ENCODE assay signal across 19 cellular contexts in genomic region chr16:322476-323143, GRCh38. TPM values are rescaled to one million over a fixed set of nuclear protein-coding genes. Genes with fewer than 3 reads are reported as not detected.
"Had no signal": no experiment of that assay in that cellular context is flagged by ENCODE, and none has a peak within 500 bp of the region (broad histone marks: within the 10 kb centered on the region; RNA-seq: fewer than 3 reads in every experiment).

No MANE protein-coding gene starts in this region.

- H3K36me3 Mint-ChIP-seq: activated CD4-positive, alpha-beta memory T cell treated with anti-CD3 and anti-CD28 coated beads for 36 hours; activated CD8-positive, alpha-beta memory T cell treated with anti-CD3 and anti-CD28 coated beads, Interleukin-2, amount 10 ng/mL, durations not matched to agents 7 days and 5 days had no signal

- H3K27ac Mint-ChIP-seq: activated CD4-positive, alpha-beta memory T cell treated with anti-CD3 and anti-CD28 coated beads for 36 hours; activated CD4-positive, alpha-beta T cell treated with anti-CD3 and anti-CD28 coated beads for 36 hours; activated CD8-positive, alpha-beta memory T cell treated with anti-CD3 and anti-CD28 coated beads, Interleukin-2, amount 10 ng/mL, durations not matched to agents 7 days and 5 days; mesothelial cell of epicardium had no signal

- H3K9me3 ChIP-seq: colonic mucosa, prostate gland, tibial nerve, uterus had no signal

- H3K9me3 Mint-ChIP-seq: activated CD4-positive, alpha-beta memory T cell treated with anti-CD3 and anti-CD28 coated beads for 36 hours; mesothelial cell of epicardium had no signal

- H3K4me1 ChIP-seq: uterus had no signal

- H3K4me1 Mint-ChIP-seq: mesothelial cell of epicardium had no signal

- ATAC-seq: activated CD4-positive, alpha-beta T cell treated with anti-CD3 and anti-CD28 coated beads for 36 hours; activated CD8-positive, alpha-beta memory T cell treated with anti-CD3 and anti-CD28 coated beads, Interleukin-2, amount 10 ng/mL, durations not matched to agents 7 days and 5 days had no signal

- H3K27me3 ChIP-seq: cardiac muscle cell, colonic mucosa, tibial nerve, uterus had no signal

- H3K27ac ChIP-seq: colonic mucosa, prostate gland, tibial nerve, uterus had no signal

- DNase-seq: activated CD4-positive, alpha-beta memory T cell treated with anti-CD3 and anti-CD28 coated beads for 36 hours; activated CD4-positive, alpha-beta T cell treated with anti-CD3 and anti-CD28 coated beads for 36 hours; activated CD8-positive, alpha-beta memory T cell treated with anti-CD3 and anti-CD28 coated beads, Interleukin-2, amount 10 ng/mL, durations not matched to agents 7 days and 5 days; activated effector memory CD4-positive, alpha-beta T cell treated with Interleukin-2 at 50 U/mL for 16 hours; activated naive CD4-positive, alpha-beta T cell treated with anti-CD3 and anti-CD28 coated beads, Interleukin-2, amount 50 U/mL, for 16 hours; activated T-cell treated with anti-CD3 and anti-CD28 coated beads, Interleukin-2, amount 50 U/mL, for 1 hour; colonic mucosa; effector CD4-positive, alpha-beta T cell; foreskin melanocyte; head of caudate nucleus; small intestine; stimulated activated CD4-positive, alpha-beta T cell treated with anti-CD3 and anti-CD28 coated beads, Interleukin-4, amount 100 ng/mL, for 24 hours; uterus had no signal

- H3K27me3 Mint-ChIP-seq: activated CD4-positive, alpha-beta memory T cell treated with anti-CD3 and anti-CD28 coated beads for 36 hours; activated CD4-positive, alpha-beta T cell treated with anti-CD3 and anti-CD28 coated beads for 36 hours had no signal

- H3K4me3 Mint-ChIP-seq: activated CD4-positive, alpha-beta memory T cell treated with anti-CD3 and anti-CD28 coated beads for 36 hours; activated CD4-positive, alpha-beta T cell treated with anti-CD3 and anti-CD28 coated beads for 36 hours; activated CD8-positive, alpha-beta memory T cell treated with anti-CD3 and anti-CD28 coated beads, Interleukin-2, amount 10 ng/mL, durations not matched to agents 7 days and 5 days; mesothelial cell of epicardium had no signal

RNA-seq across cellular contexts. Expression of gene PDIA2, which starts 39.6 kb away (rescaled TPM):
- total RNA-seq: activated CD4-positive, alpha-beta memory T cell treated with anti-CD3 and anti-CD28 coated beads for 36 hours; activated CD4-positive, alpha-beta T cell treated with anti-CD3 and anti-CD28 coated beads for 36 hours; activated CD8-positive, alpha-beta memory T cell treated with anti-CD3 and anti-CD28 coated beads, Interleukin-2, amount 10 ng/mL, durations not matched to agents 7 days and 5 days had no signal

RNA-seq across cellular contexts. Expression of gene ARHGDIG, which starts 42.2 kb away (rescaled TPM):
- total RNA-seq: activated CD4-positive, alpha-beta memory T cell treated with anti-CD3 and anti-CD28 coated beads for 36 hours; activated CD4-positive, alpha-beta T cell treated with anti-CD3 and anti-CD28 coated beads for 36 hours; activated CD8-positive, alpha-beta memory T cell treated with anti-CD3 and anti-CD28 coated beads, Interleukin-2, amount 10 ng/mL, durations not matched to agents 7 days and 5 days; lower leg skin; subcutaneous adipose tissue; tibial nerve had no signal

RNA-seq across cellular contexts. Expression of gene RGS11, which starts 46.9 kb away (rescaled TPM):
- total RNA-seq: activated CD8-positive, alpha-beta memory T cell treated with anti-CD3 and anti-CD28 coated beads, Interleukin-2, amount 10 ng/mL, durations not matched to agents 7 days and 5 days had no signal
